ENCODE assay signal across 9 cellular contexts in the genomic region with DNA sequence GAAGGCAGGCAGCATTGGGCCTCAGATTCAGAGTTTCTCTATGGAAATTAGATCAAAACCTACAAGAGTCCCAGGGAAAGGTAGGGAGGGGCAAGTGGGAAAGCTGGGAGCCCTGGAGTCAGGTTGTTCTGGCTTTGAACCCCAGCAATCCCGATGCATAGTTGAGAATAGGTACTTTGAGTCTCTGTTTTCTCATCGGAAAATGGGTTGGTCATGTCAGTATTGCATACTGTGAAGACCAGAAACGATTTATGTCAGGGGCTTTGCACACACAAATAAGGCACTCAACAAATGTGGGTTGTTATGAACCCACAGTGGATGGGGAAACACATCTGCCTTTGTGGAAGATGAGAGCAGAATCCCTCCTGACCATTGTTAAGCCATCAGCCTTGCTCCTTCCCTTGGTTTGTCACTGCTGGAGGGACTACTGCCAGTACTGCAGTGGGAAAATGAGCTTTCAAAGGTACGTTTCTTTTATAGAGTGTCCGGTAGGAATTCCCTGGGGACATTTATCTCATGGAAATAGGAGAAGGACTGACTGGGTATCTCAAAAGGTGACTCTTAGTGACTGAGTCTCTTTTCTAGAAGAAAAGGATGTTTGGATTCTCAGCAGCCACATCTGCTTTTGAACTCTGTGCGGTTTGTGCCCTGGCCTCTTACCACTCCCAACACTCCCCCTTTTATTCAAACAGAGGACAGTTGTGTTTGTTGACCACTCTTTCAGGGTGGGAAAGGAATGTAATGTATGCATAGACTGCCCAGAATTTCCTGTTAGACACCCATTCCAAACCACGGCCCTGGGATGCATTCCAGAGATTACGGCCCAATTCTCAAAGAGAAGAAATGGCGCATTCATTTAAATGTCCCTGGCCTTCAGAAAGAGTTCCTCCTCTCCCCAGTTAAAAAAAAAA. TPM values are rescaled to one million over a fixed set of nuclear protein-coding genes. Genes with fewer than 3 reads are reported as not detected.
A peak's percentile ranks its signal among the peaks of the same experiment; 100 is the strongest.
DNase-seq lines count a peak whose midpoint lies in the region; ATAC-seq and TF ChIP-seq lines count a peak whose summit lies in the region.
"Had no signal": no experiment of that assay in that cellular context is flagged by ENCODE, and none has a peak within 500 bp of the region (broad histone marks: within the 10 kb centered on the region; RNA-seq: fewer than 3 reads in every experiment).

No MANE protein-coding gene starts in this region.

- ATAC-seq in left colon (peak; percentile 32), GM18511 (IDR thresholded peaks at IDR 0.05; ENCODE audit: unreplicated experiment) (no peak)

- H3K27me3 ChIP-seq in tibial artery, result no peaks in the 10 kb centered on the region

- peak; percentile 53 for DNase-seq in HuH-7 (ENCODE audit: low spot score)
- DNase-seq in chondrocyte (ENCODE audit: low spot score), result no peak
- DNase-seq in left colon, result no peak
- DNase-seq in tibial artery, result no peak
- no peak for DNase-seq in activated CD4-positive, alpha-beta T cell treated with anti-CD3 and anti-CD28 coated beads for 1 hour
- no peak for DNase-seq in OCI-M1 (lab: John Stamatoyannopoulos, UW)
- no peak for DNase-seq in T-helper 9 cell
- DNase-seq: hippocampal formation had no signal

- H3K4me1 Mint-ChIP-seq in chondrocyte (ENCODE audit: low read depth), result peaks cover 73% of the 10 kb centered on the region

- no peaks in the 10 kb centered on the region for H3K9me3 Mint-ChIP-seq in chondrocyte (ENCODE audit: low read depth)

- TF ChIP-seq CTCF in chondrocyte (IDR thresholded peaks at IDR 0.05) (no peak), tibial artery (IDR thresholded peaks at IDR 0.05) (no peak)

- H3K27ac Mint-ChIP-seq in chondrocyte (ENCODE audit: unreplicated experiment), result peak overlapping the region; percentile 92

- intact Hi-C loops in left colon (cut with DNase I, micrococcal nuclease) (no loop called here), tibial artery (cut with DNase I; ENCODE audit: low total_unique reads) (no loop called here)

- no peaks in the 10 kb centered on the region for H3K27me3 Mint-ChIP-seq in chondrocyte (ENCODE audit: low read depth)

- no peaks in the 10 kb centered on the region for H3K9me3 ChIP-seq in tibial artery

- no peak overlapping the region for H3K4me3 ChIP-seq in tibial artery

- peak overlapping the region; percentile 1 for H3K4me3 Mint-ChIP-seq in chondrocyte (ENCODE audit: unreplicated experiment)

- no peaks in the 10 kb centered on the region for H3K36me3 ChIP-seq in tibial artery

- peaks cover 0 to 90% (median 56%) of the 10 kb centered on the region in 4 donors for H3K4me1 ChIP-seq in tibial artery

- H3K27ac ChIP-seq in tibial artery, result peak overlapping the region; percentile 63 to 65

- H3K36me3 Mint-ChIP-seq in chondrocyte (ENCODE audit: low read depth), result no peaks in the 10 kb centered on the region

RNA-seq across cellular contexts. Expression of a gene that starts 54.6 kb away (rescaled TPM):
- total RNA-seq in chondrocyte (1.7 to 2.6 TPM (median 1.7 TPM) in 3 replicates), left colon (100 to 1,000 TPM; 174 to 184 TPM)

Comparison
In these comparisons a context has a peak if more than half of its experiments do, and no peak if none do; other contexts are left out.
1. RNA of a gene that starts 54.6 kb away (total RNA-seq): 174 to 184 TPM in left colon; 1.7 to 2.6 TPM in chondrocyte; every median in the first group is over 10 times any median in the second.